18 cellular contexts compared by ENCODE assay signal in the genomic region with DNA sequence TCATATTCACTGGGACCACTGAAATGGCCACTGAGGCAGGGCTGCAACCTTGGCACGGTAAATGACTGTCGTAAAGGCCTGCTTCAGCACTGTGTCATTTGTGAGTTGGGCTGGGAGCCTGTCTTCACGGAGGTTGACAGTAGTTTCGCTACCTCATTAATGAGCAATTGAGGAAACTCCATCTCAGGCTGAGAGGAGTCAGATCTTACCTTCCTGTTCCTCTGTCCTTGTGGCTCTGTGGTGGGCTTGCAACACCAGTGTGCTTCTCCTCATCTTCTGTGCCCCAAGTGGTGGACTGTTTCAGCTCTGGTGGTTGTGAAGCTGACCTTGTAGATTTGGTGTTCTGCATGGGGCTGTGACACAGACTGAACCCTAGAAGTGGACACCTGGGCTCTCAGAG.
A peak's percentile ranks its signal among the peaks of the same experiment; 100 is the strongest.
DNase-seq lines count a peak whose midpoint lies in the region; ATAC-seq, FAIRE-seq and TF ChIP-seq lines count a peak whose summit lies in the region.
"Had no signal": no experiment of that assay in that cellular context is flagged by ENCODE, and none has a peak within 500 bp of the region (broad histone marks: within the 10 kb centered on the region; RNA-seq: fewer than 3 reads in every experiment).

No MANE protein-coding gene starts in this region.

- DNase-seq in GM12891 (ENCODE audit: insufficient read length, low spot score) (no peak), NB4 (ENCODE audit: low read depth) (peak; percentile 59), WERI-Rb-1 (no peak), NCI-H226 (no peak), stomach (no peak)
- DNase-seq: activated naive CD4-positive, alpha-beta T cell treated with anti-CD3 and anti-CD28 coated beads, Interleukin-2, amount 10 ng/mL, durations not matched to agents 7 days and 5 days; activated T-cell treated with anti-CD3 and anti-CD28 coated beads, Interleukin-2, amount 50 U/mL, for 1 hour; Calu3; colonic mucosa; NCI-H1694 treated with DMSO at 0.1 percent for 48 hours; NCI-H524; PC-3 had no signal

- H3K4me3 ChIP-seq in NB4 (ENCODE audit: low read depth, low read length) (no peak overlapping the region), neutrophil (ENCODE audit: low read depth in 1 of 2, low read length in 1 of 2) (peak overlapping the region in 1 of 2 experiments; percentile 22), WERI-Rb-1 (ENCODE audit: low read depth, low read length) (no peak overlapping the region), stomach (no peak overlapping the region)
- H3K4me3 ChIP-seq: colonic mucosa, GM23338, lung had no signal

- TF ChIP-seq POLR2A in GM12891 (IDR thresholded peaks at IDR 0.05; ENCODE audit: low read depth, low read length) (no peak), NB4 (IDR thresholded peaks at IDR 0.05; ENCODE audit: extremely low read depth, insufficient read length) (no peak), stomach (IDR thresholded peaks at IDR 0.05) (no peak)

- TF ChIP-seq CTCF in NB4 (IDR thresholded peaks at IDR 0.05; ENCODE audit: low read depth, low read length), result no peak
- no peak for TF ChIP-seq CTCF in neutrophil (IDR thresholded peaks at IDR 0.05)
- no peak for TF ChIP-seq CTCF in WERI-Rb-1 (IDR thresholded peaks at IDR 0.05; ENCODE audit: low read depth, low read length)
- TF ChIP-seq CTCF in stomach (IDR thresholded peaks at IDR 0.05), result no peak

- intact Hi-C loops in stomach (cut with DNase I; ENCODE audit: low total_unique reads), result no loop called here

- peak; percentile 64 for FAIRE-seq in GM12891 (lab: Jason Lieb, UNC)
- FAIRE-seq: G401.6 had no signal

- H3K27ac ChIP-seq in neutrophil (peak overlapping the region; percentile 77), WERI-Rb-1 (no peak overlapping the region), stomach (no peak overlapping the region)
- H3K27ac ChIP-seq: colonic mucosa had no signal

- H3K27me3 ChIP-seq in neutrophil, result no peaks in the 10 kb centered on the region
- H3K27me3 ChIP-seq in WERI-Rb-1 (ENCODE audit: insufficient read depth, low read depth, severe bottlenecking), result no peaks in the 10 kb centered on the region
- H3K27me3 ChIP-seq in stomach, result no peaks in the 10 kb centered on the region
- H3K27me3 ChIP-seq: colonic mucosa had no signal

- peak; percentile 42 for ATAC-seq in GM19468 (IDR thresholded peaks at IDR 0.05; ENCODE audit: extremely low read depth, unreplicated experiment)
- no peak for ATAC-seq in HG03139 (IDR thresholded peaks at IDR 0.05; ENCODE audit: unreplicated experiment)
- ATAC-seq: GM23338, PC-3 had no signal

- H3K36me3 ChIP-seq in neutrophil (no peaks in the 10 kb centered on the region), WERI-Rb-1 (no peaks in the 10 kb centered on the region), stomach (peaks cover 0 to 32% (median 2%) of the 10 kb centered on the region in 4 donors)
- H3K36me3 ChIP-seq: colonic mucosa had no signal

- WGBS in stomach, 5 donors, result 87 to 89% (median 89%) methylated on average over 4 of the region's 4 CpGs

- H3K9me3 ChIP-seq in neutrophil (no peaks in the 10 kb centered on the region), WERI-Rb-1 (ENCODE audit: severe bottlenecking) (no peaks in the 10 kb centered on the region), stomach (no peaks in the 10 kb centered on the region)
- H3K9me3 ChIP-seq: colonic mucosa had no signal

- H3K4me1 ChIP-seq in neutrophil (ENCODE audit: control insufficient read depth in 1 of 2, insufficient read depth in 1 of 2, low read depth in 1 of 2, low read length in 1 of 2) (peaks cover 18 to 23% of the 10 kb centered on the region in 2 experiments), stomach (no peaks in the 10 kb centered on the region)
- H3K4me1 ChIP-seq: colonic mucosa had no signal

- TF ChIP-seq EP300 in stomach (IDR thresholded peaks at IDR 0.05), result no peak

TF ChIP-seq in GM12891, 5 proteins besides CTCF, POLR2A, EP300 and RAD21:
- TF ChIP-seq SPI1 (IDR thresholded peaks at IDR 0.05; ENCODE audit: low read depth, low read length), result peak; percentile 30; the same call in 1 of the 2 replicates
- no peak for TF ChIP-seq PAX5 (IDR thresholded peaks at IDR 0.05; ENCODE audit: insufficient read depth, low read length, severe bottlenecking)
TF ChIP-seq in GM12891: peak in this region for 1.
